ENCODE assay signal across 1 cellular context in the genomic region with DNA sequence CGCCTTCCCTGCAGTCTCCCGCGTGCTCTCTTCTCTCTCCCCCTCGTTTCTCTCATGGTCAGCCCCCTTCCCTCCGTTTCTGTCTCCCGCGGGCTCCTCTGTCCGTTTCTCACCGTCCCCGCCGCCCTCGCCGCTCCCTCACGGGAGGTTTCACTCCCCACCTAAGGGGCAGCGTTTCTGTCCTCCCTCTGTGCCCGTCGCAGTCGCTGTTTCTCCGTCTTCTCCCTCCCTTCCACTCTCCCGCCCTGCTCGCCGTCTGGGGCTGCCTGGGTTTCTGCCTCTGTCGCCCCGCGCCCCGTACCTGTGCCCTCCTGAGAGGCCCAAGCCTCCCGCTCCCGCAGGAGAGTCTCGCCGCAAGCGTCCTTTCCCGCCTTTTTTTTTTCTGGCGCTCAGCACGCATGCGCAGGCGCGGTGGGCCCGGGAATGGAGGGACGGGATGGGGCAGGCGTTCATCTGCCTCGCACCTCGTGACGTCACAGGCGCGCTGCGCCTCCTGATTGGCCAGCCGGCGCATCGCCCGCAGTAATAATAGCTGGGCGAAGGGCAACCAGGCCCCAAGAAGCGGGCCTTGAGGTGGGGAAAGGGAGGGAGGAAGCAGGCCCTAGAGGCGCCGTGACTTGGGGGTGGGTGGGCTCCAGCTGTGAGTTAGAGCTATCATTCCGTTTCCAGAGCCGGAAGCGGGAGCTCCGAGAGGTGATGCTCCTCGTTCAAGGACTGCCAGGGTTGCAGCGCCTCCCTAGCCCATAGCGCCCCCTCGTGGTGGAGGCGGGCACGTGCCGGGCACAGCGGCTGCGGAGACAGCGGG.
TF ChIP-seq lines count a peak whose summit lies in the region.

No MANE protein-coding gene starts in this region.

TF ChIP-seq in K562, 482 proteins besides CTCF, POLR2A, EP300 and RAD21 (continued from another document and continues in another):
- TF ChIP-seq, protein P1, sequence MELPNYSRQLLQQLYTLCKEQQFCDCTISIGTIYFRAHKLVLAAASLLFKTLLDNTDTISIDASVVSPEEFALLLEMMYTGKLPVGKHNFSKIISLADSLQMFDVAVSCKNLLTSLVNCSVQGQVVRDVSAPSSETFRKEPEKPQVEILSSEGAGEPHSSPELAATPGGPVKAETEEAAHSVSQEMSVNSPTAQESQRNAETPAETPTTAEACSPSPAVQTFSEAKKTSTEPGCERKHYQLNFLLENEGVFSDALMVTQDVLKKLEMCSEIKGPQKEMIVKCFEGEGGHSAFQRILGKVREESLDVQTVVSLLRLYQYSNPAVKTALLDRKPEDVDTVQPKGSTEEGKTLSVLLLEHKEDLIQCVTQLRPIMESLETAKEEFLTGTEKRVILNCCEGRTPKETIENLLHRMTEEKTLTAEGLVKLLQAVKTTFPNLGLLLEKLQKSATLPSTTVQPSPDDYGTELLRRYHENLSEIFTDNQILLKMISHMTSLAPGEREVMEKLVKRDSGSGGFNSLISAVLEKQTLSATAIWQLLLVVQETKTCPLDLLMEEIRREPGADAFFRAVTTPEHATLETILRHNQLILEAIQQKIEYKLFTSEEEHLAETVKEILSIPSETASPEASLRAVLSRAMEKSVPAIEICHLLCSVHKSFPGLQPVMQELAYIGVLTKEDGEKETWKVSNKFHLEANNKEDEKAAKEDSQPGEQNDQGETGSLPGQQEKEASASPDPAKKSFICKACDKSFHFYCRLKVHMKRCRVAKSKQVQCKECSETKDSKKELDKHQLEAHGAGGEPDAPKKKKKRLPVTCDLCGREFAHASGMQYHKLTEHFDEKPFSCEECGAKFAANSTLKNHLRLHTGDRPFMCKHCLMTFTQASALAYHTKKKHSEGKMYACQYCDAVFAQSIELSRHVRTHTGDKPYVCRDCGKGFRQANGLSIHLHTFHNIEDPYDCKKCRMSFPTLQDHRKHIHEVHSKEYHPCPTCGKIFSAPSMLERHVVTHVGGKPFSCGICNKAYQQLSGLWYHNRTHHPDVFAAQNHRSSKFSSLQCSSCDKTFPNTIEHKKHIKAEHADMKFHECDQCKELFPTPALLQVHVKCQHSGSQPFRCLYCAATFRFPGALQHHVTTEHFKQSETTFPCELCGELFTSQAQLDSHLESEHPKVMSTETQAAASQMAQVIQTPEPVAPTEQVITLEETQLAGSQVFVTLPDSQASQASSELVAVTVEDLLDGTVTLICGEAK (IDR thresholded peaks at IDR 0.05) = 0 out of 2 replicates have a peak, but pooled peaks have one; percentile 46
- TF ChIP-seq, protein P1 (CRISPR knock-in tag; IDR thresholded peaks at IDR 0.05) = peak; percentile 90
- TF ChIP-seq, protein P2, sequence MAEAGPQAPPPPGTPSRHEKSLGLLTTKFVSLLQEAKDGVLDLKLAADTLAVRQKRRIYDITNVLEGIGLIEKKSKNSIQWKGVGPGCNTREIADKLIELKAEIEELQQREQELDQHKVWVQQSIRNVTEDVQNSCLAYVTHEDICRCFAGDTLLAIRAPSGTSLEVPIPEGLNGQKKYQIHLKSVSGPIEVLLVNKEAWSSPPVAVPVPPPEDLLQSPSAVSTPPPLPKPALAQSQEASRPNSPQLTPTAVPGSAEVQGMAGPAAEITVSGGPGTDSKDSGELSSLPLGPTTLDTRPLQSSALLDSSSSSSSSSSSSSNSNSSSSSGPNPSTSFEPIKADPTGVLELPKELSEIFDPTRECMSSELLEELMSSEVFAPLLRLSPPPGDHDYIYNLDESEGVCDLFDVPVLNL (CRISPR knock-in tag; IDR thresholded peaks at IDR 0.05; ENCODE audit: low read depth) = peak; percentile 91
- TF ChIP-seq NR1H2 (CRISPR knock-in tag; IDR thresholded peaks at IDR 0.05) = 0 out of 2 replicates have a peak, but pooled peaks have one; percentile 82
- no peak for TF ChIP-seq ZNF589 (CRISPR knock-in tag; IDR thresholded peaks at IDR 0.05; ENCODE audit: low read depth)
- no peak for TF ChIP-seq HNRNPLL (IDR thresholded peaks at IDR 0.05; ENCODE audit: low read depth, low read length, poor library complexity, severe bottlenecking)
- TF ChIP-seq SOX6 (IDR thresholded peaks at IDR 0.05) = peak; percentile 22; the same call in 1 of the 2 replicates
- TF ChIP-seq, protein P3, sequence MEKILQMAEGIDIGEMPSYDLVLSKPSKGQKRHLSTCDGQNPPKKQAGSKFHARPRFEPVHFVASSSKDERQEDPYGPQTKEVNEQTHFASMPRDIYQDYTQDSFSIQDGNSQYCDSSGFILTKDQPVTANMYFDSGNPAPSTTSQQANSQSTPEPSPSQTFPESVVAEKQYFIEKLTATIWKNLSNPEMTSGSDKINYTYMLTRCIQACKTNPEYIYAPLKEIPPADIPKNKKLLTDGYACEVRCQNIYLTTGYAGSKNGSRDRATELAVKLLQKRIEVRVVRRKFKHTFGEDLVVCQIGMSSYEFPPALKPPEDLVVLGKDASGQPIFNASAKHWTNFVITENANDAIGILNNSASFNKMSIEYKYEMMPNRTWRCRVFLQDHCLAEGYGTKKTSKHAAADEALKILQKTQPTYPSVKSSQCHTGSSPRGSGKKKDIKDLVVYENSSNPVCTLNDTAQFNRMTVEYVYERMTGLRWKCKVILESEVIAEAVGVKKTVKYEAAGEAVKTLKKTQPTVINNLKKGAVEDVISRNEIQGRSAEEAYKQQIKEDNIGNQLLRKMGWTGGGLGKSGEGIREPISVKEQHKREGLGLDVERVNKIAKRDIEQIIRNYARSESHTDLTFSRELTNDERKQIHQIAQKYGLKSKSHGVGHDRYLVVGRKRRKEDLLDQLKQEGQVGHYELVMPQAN (IDR thresholded peaks at IDR 0.05; ENCODE audit: borderline replicate concordance) = no peak
- TF ChIP-seq ARID3A (IDR thresholded peaks at IDR 0.05; ENCODE audit: borderline replicate concordance, low read depth, low read length) = no peak
- TF ChIP-seq MYNN (IDR thresholded peaks at IDR 0.05) = no peak
- no peak for TF ChIP-seq MYNN (CRISPR knock-in tag; IDR thresholded peaks at IDR 0.05)
- no peak for TF ChIP-seq PYGO2 (tag; IDR thresholded peaks at IDR 0.05)
- 0 out of 2 replicates have a peak, but pooled peaks have one; percentile 67 for TF ChIP-seq SP1 (CRISPR knock-in tag; IDR thresholded peaks at IDR 0.05)
- TF ChIP-seq, protein P4, sequence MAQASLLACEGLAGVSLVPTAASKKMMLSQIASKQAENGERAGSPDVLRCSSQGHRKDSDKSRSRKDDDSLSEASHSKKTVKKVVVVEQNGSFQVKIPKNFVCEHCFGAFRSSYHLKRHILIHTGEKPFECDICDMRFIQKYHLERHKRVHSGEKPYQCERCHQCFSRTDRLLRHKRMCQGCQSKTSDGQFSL (CRISPR knock-in tag; IDR thresholded peaks at IDR 0.05) = peak; percentile 94
- TF ChIP-seq, protein P4 (tag; IDR thresholded peaks at IDR 0.05) = no peak
- TF ChIP-seq DACH1 (IDR thresholded peaks at IDR 0.05; ENCODE audit: partially characterized antibody) = peak; percentile 15
- TF ChIP-seq ZBTB7A (IDR thresholded peaks at IDR 0.05; ENCODE audit: borderline replicate concordance, control insufficient read depth, low read depth, low read length) = peak; percentile 94
- peak; percentile 98 for TF ChIP-seq ZBTB43 (CRISPR knock-in tag; IDR thresholded peaks at IDR 0.05)
- TF ChIP-seq KDM1A (IDR thresholded peaks at IDR 0.05) = peak in 1 of 2 experiments; percentile 57; a peak in 1 of 4 replicates
- TF ChIP-seq, protein P5, sequence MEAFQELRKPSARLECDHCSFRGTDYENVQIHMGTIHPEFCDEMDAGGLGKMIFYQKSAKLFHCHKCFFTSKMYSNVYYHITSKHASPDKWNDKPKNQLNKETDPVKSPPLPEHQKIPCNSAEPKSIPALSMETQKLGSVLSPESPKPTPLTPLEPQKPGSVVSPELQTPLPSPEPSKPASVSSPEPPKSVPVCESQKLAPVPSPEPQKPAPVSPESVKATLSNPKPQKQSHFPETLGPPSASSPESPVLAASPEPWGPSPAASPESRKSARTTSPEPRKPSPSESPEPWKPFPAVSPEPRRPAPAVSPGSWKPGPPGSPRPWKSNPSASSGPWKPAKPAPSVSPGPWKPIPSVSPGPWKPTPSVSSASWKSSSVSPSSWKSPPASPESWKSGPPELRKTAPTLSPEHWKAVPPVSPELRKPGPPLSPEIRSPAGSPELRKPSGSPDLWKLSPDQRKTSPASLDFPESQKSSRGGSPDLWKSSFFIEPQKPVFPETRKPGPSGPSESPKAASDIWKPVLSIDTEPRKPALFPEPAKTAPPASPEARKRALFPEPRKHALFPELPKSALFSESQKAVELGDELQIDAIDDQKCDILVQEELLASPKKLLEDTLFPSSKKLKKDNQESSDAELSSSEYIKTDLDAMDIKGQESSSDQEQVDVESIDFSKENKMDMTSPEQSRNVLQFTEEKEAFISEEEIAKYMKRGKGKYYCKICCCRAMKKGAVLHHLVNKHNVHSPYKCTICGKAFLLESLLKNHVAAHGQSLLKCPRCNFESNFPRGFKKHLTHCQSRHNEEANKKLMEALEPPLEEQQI (IDR thresholded peaks at IDR 0.05) = no peak
- TF ChIP-seq SLC30A9 (CRISPR knock-in tag; IDR thresholded peaks at IDR 0.05) = no peak
- peak; percentile 76; the same call in 1 of the 2 replicates for TF ChIP-seq ZFP91 (CRISPR knock-in tag; IDR thresholded peaks at IDR 0.05)
- peak; percentile 73 for TF ChIP-seq ASH1L (IDR thresholded peaks at IDR 0.05; ENCODE audit: borderline replicate concordance, low read depth, partially characterized antibody)
- no peak for TF ChIP-seq C11orf30 (IDR thresholded peaks at IDR 0.05; ENCODE audit: low read depth)
- peak; percentile 96 for TF ChIP-seq CBFB (CRISPR knock-in tag; IDR thresholded peaks at IDR 0.05)
- TF ChIP-seq TARDBP (IDR thresholded peaks at IDR 0.05) = no peak
- TF ChIP-seq, protein P6, sequence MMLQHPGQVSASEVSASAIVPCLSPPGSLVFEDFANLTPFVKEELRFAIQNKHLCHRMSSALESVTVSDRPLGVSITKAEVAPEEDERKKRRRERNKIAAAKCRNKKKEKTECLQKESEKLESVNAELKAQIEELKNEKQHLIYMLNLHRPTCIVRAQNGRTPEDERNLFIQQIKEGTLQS (IDR thresholded peaks at IDR 0.05) = peak; percentile 81
- TF ChIP-seq, protein P6 (CRISPR knock-in tag; conservative IDR thresholded peaks at IDR 0.05) = peak; percentile 83
- no peak for TF ChIP-seq ZNF354B (CRISPR knock-in tag; IDR thresholded peaks at IDR 0.05)
- peak; percentile 87; the same call in 1 of the 2 replicates for TF ChIP-seq RNF2 (IDR thresholded peaks at IDR 0.05)
- peak; percentile 69 for TF ChIP-seq ESRRA (IDR thresholded peaks at IDR 0.05; ENCODE audit: borderline replicate concordance, low read depth)
